Comparison of ENCODE assay signal across 22 cellular contexts in the genomic region with DNA sequence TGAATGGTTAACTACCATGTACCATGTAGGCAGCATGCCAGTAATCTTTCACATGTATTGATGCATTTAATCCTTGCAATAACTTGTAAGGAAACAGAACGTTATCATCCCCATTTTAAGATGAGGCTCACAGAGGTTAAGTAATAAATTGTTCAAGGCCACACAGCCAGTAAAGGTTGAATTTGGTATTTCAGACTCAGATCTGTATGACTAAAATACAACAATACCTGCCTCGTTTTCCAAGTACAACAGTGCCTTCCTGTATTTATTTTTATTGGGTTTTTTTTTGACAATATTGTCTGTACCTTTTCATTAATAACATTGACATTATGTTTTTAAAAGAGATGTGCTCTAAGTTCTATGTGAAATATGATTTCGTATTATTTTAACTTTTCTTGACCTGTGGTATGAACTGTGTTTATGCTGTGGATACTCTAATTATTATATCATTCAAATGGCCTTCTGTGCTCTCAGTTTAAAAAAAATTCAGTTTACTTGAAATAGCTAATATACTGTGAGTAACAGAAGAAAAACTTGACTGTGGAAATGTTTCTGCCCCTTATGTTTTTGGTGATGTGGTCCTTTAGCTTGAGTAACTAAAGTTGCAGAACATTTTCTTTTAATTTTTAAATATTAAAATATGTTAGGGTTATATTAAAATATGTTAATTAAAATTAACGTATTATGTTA. TPM values are rescaled to one million over a fixed set of nuclear protein-coding genes. Genes with fewer than 3 reads are reported as not detected.
DNase-seq lines count a peak whose midpoint lies in the region; ATAC-seq, FAIRE-seq and TF ChIP-seq lines count a peak whose summit lies in the region.
"Had no signal": no experiment of that assay in that cellular context is flagged by ENCODE, and none has a peak within 500 bp of the region (broad histone marks: within the 10 kb centered on the region; RNA-seq: fewer than 3 reads in every experiment).

No MANE protein-coding gene starts in this region.

- H3K4me3 Mint-ChIP-seq in chondrocyte (ENCODE audit: unreplicated experiment) = no peak overlapping the region
- H3K4me3 Mint-ChIP-seq in type B pancreatic cell = no peak overlapping the region

- DNase-seq in EL (peak; percentile 25), chondrocyte (ENCODE audit: low spot score) (no peak), hepatic stellate cell (ENCODE audit: low spot score) (peak; percentile 7), type B pancreatic cell (ENCODE audit: extremely low spot score, unreplicated experiment) (no peak), HTR-8/SVneo (ENCODE audit: insufficient read length, low spot score) (no peak), left ventricle myocardium superior (no peak)
- DNase-seq in stimulated activated naive CD4-positive, alpha-beta T cell (lab: John Stamatoyannopoulos, UW) = no peak
- DNase-seq: AML-193, DMS79 treated with DMSO at 0.1 percent for 48 hours, GDM1, NCI-H1105, NCI-H1694, NCI-H2081 treated with DMSO at 0.1 percent for 48 hours, NCI-H510A, NCI-H774, SHP77, SK-N-SH had no signal

- FAIRE-seq in A204.1 (lab: Jason Lieb, UNC) (peak; percentile 9), HTR-8/SVneo (lab: Jason Lieb, UNC) (no peak)
- FAIRE-seq: K562 had no signal

- H3K27me3 Mint-ChIP-seq in chondrocyte (ENCODE audit: low read depth) = no peaks in the 10 kb centered on the region
- H3K27me3 Mint-ChIP-seq in type B pancreatic cell = no peaks in the 10 kb centered on the region

- H3K36me3 Mint-ChIP-seq in chondrocyte (ENCODE audit: low read depth) (peaks cover 24% of the 10 kb centered on the region), type B pancreatic cell (peaks cover 33% of the 10 kb centered on the region)

- no peak for ATAC-seq in left ventricle myocardium superior
- ATAC-seq: HCT116, K562 had no signal

- H3K27ac Mint-ChIP-seq in chondrocyte (ENCODE audit: unreplicated experiment) (peak overlapping the region; percentile 37), type B pancreatic cell (no peak overlapping the region)

- TF ChIP-seq CTCF in chondrocyte (IDR thresholded peaks at IDR 0.05) = no peak
- no peak for TF ChIP-seq CTCF in type B pancreatic cell (conservative IDR thresholded peaks at IDR 0.05)

- intact Hi-C loops in left ventricle myocardium superior (cut with micrococcal nuclease) = no loop called here

- H3K9me3 Mint-ChIP-seq in chondrocyte (ENCODE audit: low read depth) = no peaks in the 10 kb centered on the region
- H3K9me3 Mint-ChIP-seq in type B pancreatic cell = no peaks in the 10 kb centered on the region

- peaks cover 6% of the 10 kb centered on the region for H3K4me1 Mint-ChIP-seq in chondrocyte (ENCODE audit: low read depth)
- H3K4me1 Mint-ChIP-seq in type B pancreatic cell (ENCODE audit: unreplicated experiment) = no peaks in the 10 kb centered on the region

RNA-seq across cellular contexts. Expression of a gene that starts 39.7 kb away (rescaled TPM):
- 44.0 to 53.7 TPM (median 46.1 TPM) in 3 replicates for total RNA-seq in chondrocyte
- 55.9 and 76.6 TPM in 2 replicates for total RNA-seq in type B pancreatic cell (ENCODE audit: low replicate concordance)
- 35.6 TPM for total RNA-seq in left ventricle myocardium superior

RNA-seq across cellular contexts. Expression of a gene that starts 54.5 kb away (rescaled TPM):
- total RNA-seq in chondrocyte = not detected in 3 replicates
- not detected in 2 replicates for total RNA-seq in type B pancreatic cell (ENCODE audit: low replicate concordance)
- total RNA-seq in left ventricle myocardium superior = not detected
- total RNA-seq: A172, K562, RPMI7951 had no signal

Comparison
In these comparisons a context has a peak if more than half of its experiments do, and no peak if none do; other contexts are left out.
1. DNase-seq: peak in EL (single experiment) and hepatic stellate cell (single experiment); none in chondrocyte (single experiment), type B pancreatic cell (single experiment), HTR-8/SVneo (single experiment), left ventricle myocardium superior (single experiment) and stimulated activated naive CD4-positive, alpha-beta T cell (0 of 6).